Comparison of ENCODE assay signal across 1 cellular context in the genomic region with DNA sequence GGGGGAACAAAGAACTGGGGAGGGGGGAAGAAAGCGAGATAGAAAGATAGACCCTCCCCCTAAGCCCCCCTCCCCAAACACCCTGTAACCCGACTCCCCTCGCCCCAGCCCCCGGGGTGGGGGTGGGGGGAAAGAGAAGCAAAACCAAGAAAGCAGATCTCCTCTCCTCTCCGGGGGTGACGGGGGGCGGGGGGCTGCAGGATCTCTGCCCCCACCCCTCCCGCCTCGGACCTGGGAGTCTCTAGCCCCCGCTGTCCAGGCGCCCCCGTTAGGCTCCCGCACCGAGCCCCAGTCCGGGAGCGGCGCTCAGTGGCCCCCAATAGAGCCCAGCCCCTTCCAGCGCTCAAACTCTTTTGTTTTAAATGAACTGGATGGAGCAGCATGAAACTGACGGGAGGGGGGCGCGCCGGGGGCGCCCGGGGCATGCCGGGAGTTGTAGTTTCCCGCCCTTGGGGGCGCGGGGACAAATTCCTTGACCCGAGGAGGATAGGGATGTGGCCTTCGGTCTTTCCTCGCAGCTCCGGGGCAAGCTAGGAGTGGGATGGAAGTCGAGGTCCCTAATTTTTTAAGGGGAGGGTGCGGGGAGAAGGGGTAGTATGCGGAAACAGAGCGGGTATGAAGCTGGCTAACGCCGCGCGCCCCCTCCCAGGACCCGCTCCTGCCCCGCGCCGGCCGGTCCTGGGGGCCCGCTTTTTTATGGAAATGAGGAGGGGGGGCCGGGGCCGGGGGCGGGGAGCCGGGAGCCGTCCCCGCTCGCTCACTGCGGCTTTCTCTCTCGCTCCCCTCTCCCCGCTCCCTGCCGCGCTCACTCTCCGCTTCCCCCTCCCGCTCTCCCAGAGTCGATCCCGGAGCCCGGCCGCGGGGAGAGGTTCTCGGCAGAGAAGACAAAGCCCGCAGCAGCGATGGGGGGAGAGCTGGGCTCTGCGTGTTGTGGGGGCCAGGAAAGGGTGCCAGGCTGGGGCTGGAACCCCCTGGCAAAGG.
A peak's percentile ranks its signal among the peaks of the same experiment; 100 is the strongest.
TF ChIP-seq lines count a peak whose summit lies in the region.

A gene with protein sequence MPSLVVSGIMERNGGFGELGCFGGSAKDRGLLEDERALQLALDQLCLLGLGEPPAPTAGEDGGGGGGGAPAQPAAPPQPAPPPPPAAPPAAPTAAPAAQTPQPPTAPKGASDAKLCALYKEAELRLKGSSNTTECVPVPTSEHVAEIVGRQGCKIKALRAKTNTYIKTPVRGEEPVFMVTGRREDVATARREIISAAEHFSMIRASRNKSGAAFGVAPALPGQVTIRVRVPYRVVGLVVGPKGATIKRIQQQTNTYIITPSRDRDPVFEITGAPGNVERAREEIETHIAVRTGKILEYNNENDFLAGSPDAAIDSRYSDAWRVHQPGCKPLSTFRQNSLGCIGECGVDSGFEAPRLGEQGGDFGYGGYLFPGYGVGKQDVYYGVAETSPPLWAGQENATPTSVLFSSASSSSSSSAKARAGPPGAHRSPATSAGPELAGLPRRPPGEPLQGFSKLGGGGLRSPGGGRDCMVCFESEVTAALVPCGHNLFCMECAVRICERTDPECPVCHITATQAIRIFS (minus strand): TSS at position 355 of the 981 bp plus-strand sequence. CDS start 467 bp downstream, outside the sequence.

TF ChIP-seq in GM12878, 131 proteins besides CTCF, POLR2A, EP300 and RAD21 (continued from another document and continues in another):
- TF ChIP-seq, protein P1, sequence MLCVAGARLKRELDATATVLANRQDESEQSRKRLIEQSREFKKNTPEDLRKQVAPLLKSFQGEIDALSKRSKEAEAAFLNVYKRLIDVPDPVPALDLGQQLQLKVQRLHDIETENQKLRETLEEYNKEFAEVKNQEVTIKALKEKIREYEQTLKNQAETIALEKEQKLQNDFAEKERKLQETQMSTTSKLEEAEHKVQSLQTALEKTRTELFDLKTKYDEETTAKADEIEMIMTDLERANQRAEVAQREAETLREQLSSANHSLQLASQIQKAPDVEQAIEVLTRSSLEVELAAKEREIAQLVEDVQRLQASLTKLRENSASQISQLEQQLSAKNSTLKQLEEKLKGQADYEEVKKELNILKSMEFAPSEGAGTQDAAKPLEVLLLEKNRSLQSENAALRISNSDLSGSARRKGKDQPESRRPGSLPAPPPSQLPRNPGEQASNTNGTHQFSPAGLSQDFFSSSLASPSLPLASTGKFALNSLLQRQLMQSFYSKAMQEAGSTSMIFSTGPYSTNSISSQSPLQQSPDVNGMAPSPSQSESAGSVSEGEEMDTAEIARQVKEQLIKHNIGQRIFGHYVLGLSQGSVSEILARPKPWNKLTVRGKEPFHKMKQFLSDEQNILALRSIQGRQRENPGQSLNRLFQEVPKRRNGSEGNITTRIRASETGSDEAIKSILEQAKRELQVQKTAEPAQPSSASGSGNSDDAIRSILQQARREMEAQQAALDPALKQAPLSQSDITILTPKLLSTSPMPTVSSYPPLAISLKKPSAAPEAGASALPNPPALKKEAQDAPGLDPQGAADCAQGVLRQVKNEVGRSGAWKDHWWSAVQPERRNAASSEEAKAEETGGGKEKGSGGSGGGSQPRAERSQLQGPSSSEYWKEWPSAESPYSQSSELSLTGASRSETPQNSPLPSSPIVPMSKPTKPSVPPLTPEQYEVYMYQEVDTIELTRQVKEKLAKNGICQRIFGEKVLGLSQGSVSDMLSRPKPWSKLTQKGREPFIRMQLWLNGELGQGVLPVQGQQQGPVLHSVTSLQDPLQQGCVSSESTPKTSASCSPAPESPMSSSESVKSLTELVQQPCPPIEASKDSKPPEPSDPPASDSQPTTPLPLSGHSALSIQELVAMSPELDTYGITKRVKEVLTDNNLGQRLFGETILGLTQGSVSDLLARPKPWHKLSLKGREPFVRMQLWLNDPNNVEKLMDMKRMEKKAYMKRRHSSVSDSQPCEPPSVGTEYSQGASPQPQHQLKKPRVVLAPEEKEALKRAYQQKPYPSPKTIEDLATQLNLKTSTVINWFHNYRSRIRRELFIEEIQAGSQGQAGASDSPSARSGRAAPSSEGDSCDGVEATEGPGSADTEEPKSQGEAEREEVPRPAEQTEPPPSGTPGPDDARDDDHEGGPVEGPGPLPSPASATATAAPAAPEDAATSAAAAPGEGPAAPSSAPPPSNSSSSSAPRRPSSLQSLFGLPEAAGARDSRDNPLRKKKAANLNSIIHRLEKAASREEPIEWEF (IDR thresholded peaks at IDR 0.05; ENCODE audit: insufficient replicate concordance, low read depth, low read length) = no peak
- TF ChIP-seq MEF2B (IDR thresholded peaks at IDR 0.05; ENCODE audit: partially characterized antibody, poor library complexity, severe bottlenecking) (no peak), IKZF2 (IDR thresholded peaks at IDR 0.05) (no peak; a peak in 1 of 4 replicates), NFXL1 (IDR thresholded peaks at IDR 0.05; ENCODE audit: borderline replicate concordance) (no peak), CHD4 (IDR thresholded peaks at IDR 0.05) (no peak), SMAD1 (IDR thresholded peaks at IDR 0.05; ENCODE audit: low read depth, partially characterized antibody) (no peak), FOS (IDR thresholded peaks at IDR 0.05; ENCODE audit: borderline replicate concordance, extremely low read depth, insufficient read length) (no peak), DPF2 (IDR thresholded peaks at IDR 0.05) (no peak), RCOR1 (conservative IDR thresholded peaks at IDR 0.05; ENCODE audit: low read depth, low read length) (no peak), CREM (IDR thresholded peaks at IDR 0.05; ENCODE audit: low read depth) (peak; percentile 82), ZSCAN29 (IDR thresholded peaks at IDR 0.05) (no peak), HCFC1 (IDR thresholded peaks at IDR 0.05; ENCODE audit: low read length) (peak; percentile 88), PAX5 (IDR thresholded peaks at IDR 0.05; ENCODE audit: borderline replicate concordance, low read depth, low read length) (no peak), NFIC (IDR thresholded peaks at IDR 0.05; ENCODE audit: low read depth, low read length) (no peak), EED (IDR thresholded peaks at IDR 0.05; ENCODE audit: low read depth) (no peak), STAT1 (conservative IDR thresholded peaks at IDR 0.05) (no peak), GATAD2B (conservative IDR thresholded peaks at IDR 0.05; ENCODE audit: low read depth) (peak; percentile 52; the same call in 1 of the 2 replicates), POU2F2 (IDR thresholded peaks at IDR 0.05; ENCODE audit: borderline replicate concordance, low read depth, low read length) (no peak), ZZZ3 (IDR thresholded peaks at IDR 0.05; ENCODE audit: control insufficient read depth, insufficient read length, low read depth) (no peak), SMAD5 (IDR thresholded peaks at IDR 0.05; ENCODE audit: low read depth) (no peak), ASH2L (IDR thresholded peaks at IDR 0.05; ENCODE audit: borderline replicate concordance, low read depth) (no peak), NR2F1 (conservative IDR thresholded peaks at IDR 0.05) (0 out of 2 replicates have a peak, but pooled peaks have one; percentile 23)
- TF ChIP-seq, protein P2, sequence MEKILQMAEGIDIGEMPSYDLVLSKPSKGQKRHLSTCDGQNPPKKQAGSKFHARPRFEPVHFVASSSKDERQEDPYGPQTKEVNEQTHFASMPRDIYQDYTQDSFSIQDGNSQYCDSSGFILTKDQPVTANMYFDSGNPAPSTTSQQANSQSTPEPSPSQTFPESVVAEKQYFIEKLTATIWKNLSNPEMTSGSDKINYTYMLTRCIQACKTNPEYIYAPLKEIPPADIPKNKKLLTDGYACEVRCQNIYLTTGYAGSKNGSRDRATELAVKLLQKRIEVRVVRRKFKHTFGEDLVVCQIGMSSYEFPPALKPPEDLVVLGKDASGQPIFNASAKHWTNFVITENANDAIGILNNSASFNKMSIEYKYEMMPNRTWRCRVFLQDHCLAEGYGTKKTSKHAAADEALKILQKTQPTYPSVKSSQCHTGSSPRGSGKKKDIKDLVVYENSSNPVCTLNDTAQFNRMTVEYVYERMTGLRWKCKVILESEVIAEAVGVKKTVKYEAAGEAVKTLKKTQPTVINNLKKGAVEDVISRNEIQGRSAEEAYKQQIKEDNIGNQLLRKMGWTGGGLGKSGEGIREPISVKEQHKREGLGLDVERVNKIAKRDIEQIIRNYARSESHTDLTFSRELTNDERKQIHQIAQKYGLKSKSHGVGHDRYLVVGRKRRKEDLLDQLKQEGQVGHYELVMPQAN (conservative IDR thresholded peaks at IDR 0.05) = peak; percentile 44; the same call in 1 of the 2 replicates
- TF ChIP-seq, protein P3, sequence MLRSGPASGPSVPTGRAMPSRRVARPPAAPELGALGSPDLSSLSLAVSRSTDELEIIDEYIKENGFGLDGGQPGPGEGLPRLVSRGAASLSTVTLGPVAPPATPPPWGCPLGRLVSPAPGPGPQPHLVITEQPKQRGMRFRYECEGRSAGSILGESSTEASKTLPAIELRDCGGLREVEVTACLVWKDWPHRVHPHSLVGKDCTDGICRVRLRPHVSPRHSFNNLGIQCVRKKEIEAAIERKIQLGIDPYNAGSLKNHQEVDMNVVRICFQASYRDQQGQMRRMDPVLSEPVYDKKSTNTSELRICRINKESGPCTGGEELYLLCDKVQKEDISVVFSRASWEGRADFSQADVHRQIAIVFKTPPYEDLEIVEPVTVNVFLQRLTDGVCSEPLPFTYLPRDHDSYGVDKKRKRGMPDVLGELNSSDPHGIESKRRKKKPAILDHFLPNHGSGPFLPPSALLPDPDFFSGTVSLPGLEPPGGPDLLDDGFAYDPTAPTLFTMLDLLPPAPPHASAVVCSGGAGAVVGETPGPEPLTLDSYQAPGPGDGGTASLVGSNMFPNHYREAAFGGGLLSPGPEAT (IDR thresholded peaks at IDR 0.05; ENCODE audit: low read depth) = 0 out of 2 replicates have a peak, but pooled peaks have one; percentile 24
- TF ChIP-seq, protein P4, sequence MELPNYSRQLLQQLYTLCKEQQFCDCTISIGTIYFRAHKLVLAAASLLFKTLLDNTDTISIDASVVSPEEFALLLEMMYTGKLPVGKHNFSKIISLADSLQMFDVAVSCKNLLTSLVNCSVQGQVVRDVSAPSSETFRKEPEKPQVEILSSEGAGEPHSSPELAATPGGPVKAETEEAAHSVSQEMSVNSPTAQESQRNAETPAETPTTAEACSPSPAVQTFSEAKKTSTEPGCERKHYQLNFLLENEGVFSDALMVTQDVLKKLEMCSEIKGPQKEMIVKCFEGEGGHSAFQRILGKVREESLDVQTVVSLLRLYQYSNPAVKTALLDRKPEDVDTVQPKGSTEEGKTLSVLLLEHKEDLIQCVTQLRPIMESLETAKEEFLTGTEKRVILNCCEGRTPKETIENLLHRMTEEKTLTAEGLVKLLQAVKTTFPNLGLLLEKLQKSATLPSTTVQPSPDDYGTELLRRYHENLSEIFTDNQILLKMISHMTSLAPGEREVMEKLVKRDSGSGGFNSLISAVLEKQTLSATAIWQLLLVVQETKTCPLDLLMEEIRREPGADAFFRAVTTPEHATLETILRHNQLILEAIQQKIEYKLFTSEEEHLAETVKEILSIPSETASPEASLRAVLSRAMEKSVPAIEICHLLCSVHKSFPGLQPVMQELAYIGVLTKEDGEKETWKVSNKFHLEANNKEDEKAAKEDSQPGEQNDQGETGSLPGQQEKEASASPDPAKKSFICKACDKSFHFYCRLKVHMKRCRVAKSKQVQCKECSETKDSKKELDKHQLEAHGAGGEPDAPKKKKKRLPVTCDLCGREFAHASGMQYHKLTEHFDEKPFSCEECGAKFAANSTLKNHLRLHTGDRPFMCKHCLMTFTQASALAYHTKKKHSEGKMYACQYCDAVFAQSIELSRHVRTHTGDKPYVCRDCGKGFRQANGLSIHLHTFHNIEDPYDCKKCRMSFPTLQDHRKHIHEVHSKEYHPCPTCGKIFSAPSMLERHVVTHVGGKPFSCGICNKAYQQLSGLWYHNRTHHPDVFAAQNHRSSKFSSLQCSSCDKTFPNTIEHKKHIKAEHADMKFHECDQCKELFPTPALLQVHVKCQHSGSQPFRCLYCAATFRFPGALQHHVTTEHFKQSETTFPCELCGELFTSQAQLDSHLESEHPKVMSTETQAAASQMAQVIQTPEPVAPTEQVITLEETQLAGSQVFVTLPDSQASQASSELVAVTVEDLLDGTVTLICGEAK (IDR thresholded peaks at IDR 0.05; ENCODE audit: borderline replicate concordance) = no peak
- TF ChIP-seq, protein P5, sequence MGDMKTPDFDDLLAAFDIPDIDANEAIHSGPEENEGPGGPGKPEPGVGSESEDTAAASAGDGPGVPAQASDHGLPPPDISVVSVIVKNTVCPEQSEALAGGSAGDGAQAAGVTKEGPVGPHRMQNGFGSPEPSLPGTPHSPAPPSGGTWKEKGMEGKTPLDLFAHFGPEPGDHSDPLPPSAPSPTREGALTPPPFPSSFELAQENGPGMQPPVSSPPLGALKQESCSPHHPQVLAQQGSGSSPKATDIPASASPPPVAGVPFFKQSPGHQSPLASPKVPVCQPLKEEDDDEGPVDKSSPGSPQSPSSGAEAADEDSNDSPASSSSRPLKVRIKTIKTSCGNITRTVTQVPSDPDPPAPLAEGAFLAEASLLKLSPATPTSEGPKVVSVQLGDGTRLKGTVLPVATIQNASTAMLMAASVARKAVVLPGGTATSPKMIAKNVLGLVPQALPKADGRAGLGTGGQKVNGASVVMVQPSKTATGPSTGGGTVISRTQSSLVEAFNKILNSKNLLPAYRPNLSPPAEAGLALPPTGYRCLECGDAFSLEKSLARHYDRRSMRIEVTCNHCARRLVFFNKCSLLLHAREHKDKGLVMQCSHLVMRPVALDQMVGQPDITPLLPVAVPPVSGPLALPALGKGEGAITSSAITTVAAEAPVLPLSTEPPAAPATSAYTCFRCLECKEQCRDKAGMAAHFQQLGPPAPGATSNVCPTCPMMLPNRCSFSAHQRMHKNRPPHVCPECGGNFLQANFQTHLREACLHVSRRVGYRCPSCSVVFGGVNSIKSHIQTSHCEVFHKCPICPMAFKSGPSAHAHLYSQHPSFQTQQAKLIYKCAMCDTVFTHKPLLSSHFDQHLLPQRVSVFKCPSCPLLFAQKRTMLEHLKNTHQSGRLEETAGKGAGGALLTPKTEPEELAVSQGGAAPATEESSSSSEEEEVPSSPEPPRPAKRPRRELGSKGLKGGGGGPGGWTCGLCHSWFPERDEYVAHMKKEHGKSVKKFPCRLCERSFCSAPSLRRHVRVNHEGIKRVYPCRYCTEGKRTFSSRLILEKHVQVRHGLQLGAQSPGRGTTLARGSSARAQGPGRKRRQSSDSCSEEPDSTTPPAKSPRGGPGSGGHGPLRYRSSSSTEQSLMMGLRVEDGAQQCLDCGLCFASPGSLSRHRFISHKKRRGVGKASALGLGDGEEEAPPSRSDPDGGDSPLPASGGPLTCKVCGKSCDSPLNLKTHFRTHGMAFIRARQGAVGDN (IDR thresholded peaks at IDR 0.05) = no peak
- TF ChIP-seq, protein P6, sequence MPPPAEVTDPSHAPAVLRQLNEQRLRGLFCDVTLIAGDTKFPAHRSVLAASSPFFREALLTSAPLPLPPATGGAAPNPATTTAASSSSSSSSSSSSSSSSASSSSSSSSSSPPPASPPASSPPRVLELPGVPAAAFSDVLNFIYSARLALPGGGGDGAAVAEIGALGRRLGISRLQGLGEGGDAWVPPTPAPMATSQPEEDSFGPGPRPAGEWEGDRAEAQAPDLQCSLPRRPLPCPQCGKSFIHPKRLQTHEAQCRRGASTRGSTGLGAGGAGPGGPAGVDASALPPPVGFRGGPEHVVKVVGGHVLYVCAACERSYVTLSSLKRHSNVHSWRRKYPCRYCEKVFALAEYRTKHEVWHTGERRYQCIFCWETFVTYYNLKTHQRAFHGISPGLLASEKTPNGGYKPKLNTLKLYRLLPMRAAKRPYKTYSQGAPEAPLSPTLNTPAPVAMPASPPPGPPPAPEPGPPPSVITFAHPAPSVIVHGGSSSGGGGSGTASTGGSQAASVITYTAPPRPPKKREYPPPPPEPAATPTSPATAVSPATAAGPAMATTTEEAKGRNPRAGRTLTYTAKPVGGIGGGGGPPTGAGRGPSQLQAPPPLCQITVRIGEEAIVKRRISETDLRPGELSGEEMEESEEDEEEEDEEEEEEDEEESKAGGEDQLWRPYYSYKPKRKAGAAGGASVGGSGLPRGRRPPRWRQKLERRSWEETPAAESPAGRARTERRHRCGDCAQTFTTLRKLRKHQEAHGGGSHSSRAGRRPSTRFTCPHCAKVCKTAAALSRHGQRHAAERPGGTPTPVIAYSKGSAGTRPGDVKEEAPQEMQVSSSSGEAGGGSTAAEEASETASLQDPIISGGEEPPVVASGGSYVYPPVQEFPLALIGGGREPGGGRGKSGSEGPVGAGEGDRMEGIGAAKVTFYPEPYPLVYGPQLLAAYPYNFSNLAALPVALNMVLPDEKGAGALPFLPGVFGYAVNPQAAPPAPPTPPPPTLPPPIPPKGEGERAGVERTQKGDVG (CRISPR knock-in tag; IDR thresholded peaks at IDR 0.05) = no peak
